1 cellular context compared by ENCODE assay signal in genomic region chr14:35159742-35160409, GRCh38.
A peak's percentile ranks its signal among the peaks of the same experiment; 100 is the strongest.
TF ChIP-seq lines count a peak whose summit lies in the region.

No MANE protein-coding gene starts in this region.

TF ChIP-seq in HEK293, 187 proteins besides CTCF, POLR2A, EP300 and RAD21 (continued from another document):
- peak; percentile 46; the same call in 1 of the 2 replicates for TF ChIP-seq KLF8 (tag by site-specific recombination; IDR thresholded peaks at IDR 0.05)
- TF ChIP-seq ZNF114 (tag by site-specific recombination; IDR thresholded peaks at IDR 0.05): no peak
- no peak for TF ChIP-seq KLF9 (tag by site-specific recombination; IDR thresholded peaks at IDR 0.05; ENCODE audit: low read depth)
- TF ChIP-seq ZBTB26 (tag by site-specific recombination; optimal IDR thresholded peaks at IDR 0.05): no peak
- TF ChIP-seq ZNF280C (tag by site-specific recombination; IDR thresholded peaks at IDR 0.05): no peak
- peak; percentile 82 for TF ChIP-seq PRDM1 (tag by site-specific recombination; IDR thresholded peaks at IDR 0.05)
- TF ChIP-seq SP3 (tag by site-specific recombination; IDR thresholded peaks at IDR 0.05): no peak
- TF ChIP-seq TRIM28 (IDR thresholded peaks at IDR 0.05; ENCODE audit: borderline replicate concordance, low read length): no peak; the same call in 1 of the 2 replicates
- TF ChIP-seq ZNF169 (tag by site-specific recombination; IDR thresholded peaks at IDR 0.05): no peak
- TF ChIP-seq ZSCAN5A (tag by site-specific recombination; IDR thresholded peaks at IDR 0.05): no peak
- TF ChIP-seq ZNF521 (tag by site-specific recombination; IDR thresholded peaks at IDR 0.05): no peak
- TF ChIP-seq ZNF645 (tag by site-specific recombination; IDR thresholded peaks at IDR 0.05): no peak
- TF ChIP-seq ZFHX2 (tag by site-specific recombination; conservative IDR thresholded peaks at IDR 0.05): no peak
- no peak for TF ChIP-seq ZBTB8A (tag by site-specific recombination; IDR thresholded peaks at IDR 0.05)
- TF ChIP-seq ZNF157 (tag by site-specific recombination; IDR thresholded peaks at IDR 0.05): no peak
- TF ChIP-seq ZBTB49 (tag by site-specific recombination; IDR thresholded peaks at IDR 0.05; ENCODE audit: low read depth): no peak
- no peak for TF ChIP-seq REST (tag by site-specific recombination; IDR thresholded peaks at IDR 0.05)
- TF ChIP-seq ZNF398 (tag by site-specific recombination; IDR thresholded peaks at IDR 0.05): no peak
- TF ChIP-seq ZNF629 (tag by site-specific recombination; IDR thresholded peaks at IDR 0.05): peak; percentile 85
- peak; percentile 51; the same call in 1 of the 2 replicates for TF ChIP-seq ZNF24 (tag by site-specific recombination; IDR thresholded peaks at IDR 0.05)
- TF ChIP-seq ZNF624 (tag by site-specific recombination; IDR thresholded peaks at IDR 0.05): no peak
- no peak for TF ChIP-seq GLI4 (tag by site-specific recombination; IDR thresholded peaks at IDR 0.05)
- TF ChIP-seq ZNF10 (tag by site-specific recombination; IDR thresholded peaks at IDR 0.05): 0 out of 2 replicates have a peak, but pooled peaks have one; percentile 29
- peak; percentile 65 for TF ChIP-seq SP7 (tag by site-specific recombination; IDR thresholded peaks at IDR 0.05)
